1 cellular context compared by ENCODE assay signal in genomic region chr16:79839851-79840321, GRCh38.
TF ChIP-seq lines count a peak whose summit lies in the region.

No MANE protein-coding gene starts in this region.

TF ChIP-seq in H1, 55 proteins besides CTCF, POLR2A, EP300 and RAD21 (continued from another document):
- TF ChIP-seq, protein P1, sequence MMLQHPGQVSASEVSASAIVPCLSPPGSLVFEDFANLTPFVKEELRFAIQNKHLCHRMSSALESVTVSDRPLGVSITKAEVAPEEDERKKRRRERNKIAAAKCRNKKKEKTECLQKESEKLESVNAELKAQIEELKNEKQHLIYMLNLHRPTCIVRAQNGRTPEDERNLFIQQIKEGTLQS (IDR thresholded peaks at IDR 0.05; ENCODE audit: insufficient read depth, low read depth, low read length): no peak
- no peak for TF ChIP-seq HDAC2 (IDR thresholded peaks at IDR 0.05; ENCODE audit: borderline replicate concordance in 1 of 2, low read depth in 2 of 2, low read length in 2 of 2)
